33 cellular contexts compared by ENCODE assay signal in genomic region chr1:29266912-29267311, GRCh38.
"Had no signal": no experiment of that assay in that cellular context is flagged by ENCODE, and none has a peak within 500 bp of the region (broad histone marks: within the 10 kb centered on the region; RNA-seq: fewer than 3 reads in every experiment).

No MANE protein-coding gene starts in this region.

- H3K9me3 Mint-ChIP-seq: activated B cell treated with CpG ODN at 0.5 μM for 24 hours; activated CD4-positive, alpha-beta memory T cell treated with anti-CD3 and anti-CD28 coated beads for 36 hours; activated naive CD8-positive, alpha-beta T cell treated with anti-CD3 and anti-CD28 coated beads for 36 hours; activated T-cell treated with anti-CD3 and anti-CD28 coated beads, Interleukin-2, amount 50 U/mL, for 4 hours had no signal

- H3K36me3 Mint-ChIP-seq: activated CD4-positive, alpha-beta memory T cell treated with anti-CD3 and anti-CD28 coated beads for 36 hours; activated naive CD8-positive, alpha-beta T cell treated with anti-CD3 and anti-CD28 coated beads for 36 hours had no signal

- H3K27ac Mint-ChIP-seq: activated B cell treated with CpG ODN at 0.5 μM for 24 hours; activated CD4-positive, alpha-beta memory T cell treated with anti-CD3 and anti-CD28 coated beads for 36 hours; activated naive CD8-positive, alpha-beta T cell treated with anti-CD3 and anti-CD28 coated beads for 36 hours had no signal

- H3K9me3 ChIP-seq: Peyer's patch had no signal

- H3K4me1 Mint-ChIP-seq: activated B cell treated with CpG ODN at 0.5 μM for 24 hours; activated naive CD8-positive, alpha-beta T cell treated with anti-CD3 and anti-CD28 coated beads for 36 hours had no signal

- H3K36me3 ChIP-seq: brain microvascular endothelial cell, Peyer's patch had no signal

- H3K4me3 ChIP-seq: Peyer's patch had no signal

- DNase-seq: activated B cell treated with CpG ODN at 0.5 μM for 24 hours; activated CD4-positive, alpha-beta memory T cell treated with anti-CD3 and anti-CD28 coated beads for 36 hours; activated CD4-positive, alpha-beta T cell treated with anti-CD3 and anti-CD28 coated beads for 4 hours; activated CD4-positive, alpha-beta T cell treated with anti-CD3 and anti-CD28 coated beads, Interleukin-2, amount 50 U/mL, for 1 hour; activated CD4-positive, CD25-positive, alpha-beta regulatory T cell treated with anti-CD3 and anti-CD28 coated beads, Interleukin-2, amount 50 U/mL, for 72 hours; activated CD8-positive, alpha-beta memory T cell treated with anti-CD3 and anti-CD28 coated beads, Interleukin-2, amount 50 U/mL, for 4 hours; activated effector memory CD4-positive, alpha-beta T cell treated with Interleukin-2 at 50 U/mL for 16 hours; activated naive CD4-positive, alpha-beta T cell treated with anti-CD3 and anti-CD28 coated beads, Interleukin-2, amount 50 U/mL, for 16 hours; activated naive CD8-positive, alpha-beta T cell treated with anti-CD3 and anti-CD28 coated beads for 36 hours; activated T-cell treated with anti-CD3 and anti-CD28 coated beads for 4 hours; activated T-cell treated with anti-CD3 and anti-CD28 coated beads, Interleukin-2, amount 50 U/mL, for 4 hours; amniotic stem cell; aorta; brain microvascular endothelial cell; KBM-7; NCI-H1105 treated with DMSO at 0.1 percent for 48 hours; NCI-H1436; NCI-H1694; NCI-H1930; NCI-H2081 treated with DMSO at 0.1 percent for 48 hours; NCI-H345; NCI-H524 treated with DMSO at 0.1 percent for 48 hours; NK-92 treated with Interleukin-12 subunit alpha and Interleukin-12 subunit beta, amount 100 ng/mL, for 24 hours; PC-3; Peyer's patch; SIG-M5; SW 1271; T-helper 1 cell; T-helper 2 cell; T-helper 9 cell had no signal

- H3K27me3 ChIP-seq: brain microvascular endothelial cell, Peyer's patch had no signal

- H3K4me3 Mint-ChIP-seq: activated B cell treated with CpG ODN at 0.5 μM for 24 hours; activated CD4-positive, alpha-beta memory T cell treated with anti-CD3 and anti-CD28 coated beads for 36 hours; activated naive CD8-positive, alpha-beta T cell treated with anti-CD3 and anti-CD28 coated beads for 36 hours; activated T-cell treated with anti-CD3 and anti-CD28 coated beads, Interleukin-2, amount 50 U/mL, for 4 hours had no signal

- ATAC-seq: activated T-cell treated with anti-CD3 and anti-CD28 coated beads, Interleukin-2, amount 50 U/mL, for 4 hours; PC-3; Right ventricle myocardium inferior had no signal

- H3K27ac ChIP-seq: brain microvascular endothelial cell, Peyer's patch, RWPE1, VCaP had no signal
